10 cellular contexts compared by ENCODE assay signal in the genomic region with DNA sequence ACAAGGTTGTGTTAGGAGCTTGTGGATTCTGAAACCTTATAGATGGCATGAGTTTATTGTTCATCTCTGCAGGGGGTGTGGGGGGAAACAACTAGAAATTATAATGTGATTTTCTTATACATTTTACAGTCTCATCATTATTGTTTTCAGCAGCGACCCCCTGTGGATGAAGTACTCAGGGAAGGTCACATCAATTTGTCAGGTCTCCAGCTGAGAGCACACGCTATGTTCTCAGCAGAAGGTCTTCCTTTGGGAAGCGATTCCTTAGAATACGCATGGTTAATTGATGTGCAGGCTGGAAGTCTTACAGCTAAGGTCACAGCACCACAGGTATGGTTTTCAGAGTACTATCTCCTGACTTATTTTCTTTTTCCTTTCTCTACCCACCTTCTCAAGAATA.
DNase-seq lines count a peak whose midpoint lies in the region; ATAC-seq and FAIRE-seq lines count a peak whose summit lies in the region.
"Had no signal": no experiment of that assay in that cellular context is flagged by ENCODE, and none has a peak within 500 bp of the region (broad histone marks: within the 10 kb centered on the region; RNA-seq: fewer than 3 reads in every experiment).

No MANE protein-coding gene starts in this region.

- CTCF ChIA-PET in activated CD8-positive, alpha-beta T cell treated with anti-CD3 and anti-CD28 coated beads, Interleukin-2, amount 10 ng/mL, durations not matched to agents 7 days and 5 days (lab: Charles Lee) = interaction anchor here (0.6 to 1.3 kb wide), 4 partner anchors 24 to 324 kb away, joined by 3 to 6 read pairs (median 4); no protein-coding TSS in a partner anchor

- H3K9me3 Mint-ChIP-seq in activated CD8-positive, alpha-beta T cell treated with anti-CD3 and anti-CD28 coated beads, Interleukin-2, amount 10 ng/mL, durations not matched to agents 7 days and 5 days (ENCODE audit: insufficient read depth) = no peaks in the 10 kb centered on the region

- no peak overlapping the region for H3K9ac ChIP-seq in mesendoderm (ENCODE audit: low read length)

- no peaks in the 10 kb centered on the region for H3K36me3 ChIP-seq in mesendoderm (ENCODE audit: control insufficient read depth, insufficient read depth, low read length)

- intact Hi-C loops in posterior vena cava (cut with DNase I) = no loop called here

- no peak overlapping the region for H3K4ac ChIP-seq in mesendoderm (ENCODE audit: low read depth, low read length)

- no peak overlapping the region for H4K8ac ChIP-seq in mesendoderm (ENCODE audit: low read depth, low read length)

- H3K4me2 ChIP-seq in mesendoderm (ENCODE audit: low read length) = no peak overlapping the region

- no peak overlapping the region for H3K4me3 Mint-ChIP-seq in activated CD8-positive, alpha-beta T cell treated with anti-CD3 and anti-CD28 coated beads, Interleukin-2, amount 10 ng/mL, durations not matched to agents 7 days and 5 days

- H2BK120ac ChIP-seq in mesendoderm (ENCODE audit: low read depth, low read length) = no peak overlapping the region

- H2BK15ac ChIP-seq in mesendoderm (replicated peaks; ENCODE audit: low read depth) = no peak overlapping the region

- no peak overlapping the region for H3K27ac Mint-ChIP-seq in activated CD8-positive, alpha-beta T cell treated with anti-CD3 and anti-CD28 coated beads, Interleukin-2, amount 10 ng/mL, durations not matched to agents 7 days and 5 days

- H3K23ac ChIP-seq in mesendoderm (ENCODE audit: low read length) = no peak overlapping the region

- DNase-seq in NCI-H2227 (lab: John Stamatoyannopoulos, UW; ENCODE audit: unreplicated experiment) = peak; percentile 10
- no peak for DNase-seq in NCI-H2227 treated with DMSO at 0.1 percent for 48 hours (lab: John Stamatoyannopoulos, UW)
- DNase-seq in HTR-8/SVneo (ENCODE audit: insufficient read length, low spot score) = peak; percentile 8
- peak; percentile 30 for DNase-seq in activated CD8-positive, alpha-beta T cell treated with anti-CD3 and anti-CD28 coated beads, Interleukin-2, amount 10 ng/mL, durations not matched to agents 7 days and 5 days
- DNase-seq in mesendoderm = peak; percentile 40
- no peak for DNase-seq in posterior vena cava (ENCODE audit: low spot score)
- DNase-seq: effector CD8-positive, alpha-beta T cell had no signal

- ATAC-seq in activated CD8-positive, alpha-beta T cell treated with anti-CD3 and anti-CD28 coated beads, Interleukin-2, amount 10 ng/mL, durations not matched to agents 7 days and 5 days = no peak
- ATAC-seq in HG02623 (IDR thresholded peaks at IDR 0.05; ENCODE audit: unreplicated experiment) (no peak), HG02571 (IDR thresholded peaks at IDR 0.05; ENCODE audit: unreplicated experiment) (no peak)

- no peak overlapping the region for H3K4me3 ChIP-seq in mesendoderm (ENCODE audit: low read length)

- no peak overlapping the region for H2BK5ac ChIP-seq in mesendoderm (ENCODE audit: low read length)

- H4K5ac ChIP-seq in mesendoderm (ENCODE audit: low read length) = no peak overlapping the region

- H3K56ac ChIP-seq in mesendoderm (ENCODE audit: low read length) = no peak overlapping the region

- no peaks in the 10 kb centered on the region for H3K27me3 ChIP-seq in mesendoderm (ENCODE audit: insufficient read depth, low read length, poor library complexity)

- H3K27ac ChIP-seq in mesendoderm (ENCODE audit: low read depth, low read length) = no peak overlapping the region

- no peak for FAIRE-seq in HTR-8/SVneo (lab: Jason Lieb, UNC)
- FAIRE-seq: TTC549 had no signal

- no peak overlapping the region for H2AK5ac ChIP-seq in mesendoderm (ENCODE audit: low read length)

- H3K4me1 Mint-ChIP-seq in activated CD8-positive, alpha-beta T cell treated with anti-CD3 and anti-CD28 coated beads, Interleukin-2, amount 10 ng/mL, durations not matched to agents 7 days and 5 days (ENCODE audit: low read depth) = no peaks in the 10 kb centered on the region

- H3K18ac ChIP-seq in mesendoderm (ENCODE audit: low read length) = no peak overlapping the region

- no peaks in the 10 kb centered on the region for H3K27me3 Mint-ChIP-seq in activated CD8-positive, alpha-beta T cell treated with anti-CD3 and anti-CD28 coated beads, Interleukin-2, amount 10 ng/mL, durations not matched to agents 7 days and 5 days (ENCODE audit: low read depth)

- no peaks in the 10 kb centered on the region for H3K4me1 ChIP-seq in mesendoderm (ENCODE audit: control insufficient read depth, low read depth, low read length)

- peaks cover 17% of the 10 kb centered on the region for H3K36me3 Mint-ChIP-seq in activated CD8-positive, alpha-beta T cell treated with anti-CD3 and anti-CD28 coated beads, Interleukin-2, amount 10 ng/mL, durations not matched to agents 7 days and 5 days (ENCODE audit: low read depth)

- POLR2A ChIA-PET in activated CD8-positive, alpha-beta T cell treated with anti-CD3 and anti-CD28 coated beads, Interleukin-2, amount 10 ng/mL, durations not matched to agents 7 days and 5 days (lab: Charles Lee) = no interaction called here

- H3K79me2 ChIP-seq in mesendoderm (ENCODE audit: control insufficient read depth, insufficient read depth, low read length) = no peaks in the 10 kb centered on the region

- no CpG with 5 or more reads among the region's 4 CpGs for WGBS in mesendoderm (ENCODE audit: extremely low coverage, insufficient coverage, low lambda C conversion rate)

- H3K79me1 ChIP-seq in mesendoderm (ENCODE audit: low read length) = no peaks in the 10 kb centered on the region

Comparison
In these comparisons a context has a peak if more than half of its experiments do, and no peak if none do; other contexts are left out.
1. DNase-seq: peak in NCI-H2227 (single experiment), HTR-8/SVneo (single experiment), activated CD8-positive, alpha-beta T cell treated with anti-CD3 and anti-CD28 coated beads, Interleukin-2, amount 10 ng/mL, durations not matched to agents 7 days and 5 days (single experiment) and mesendoderm (single experiment); none in NCI-H2227 treated with DMSO at 0.1 percent for 48 hours (single experiment) and posterior vena cava (single experiment).